1 cellular context compared by ENCODE assay signal in genomic region chr3:122415762-122416654, GRCh38.
TF ChIP-seq lines count a peak whose summit lies in the region.

WDR5B (minus strand) TSS chr3:122416062; CDS start chr3:122415528, 534 bp downstream.

TF ChIP-seq in HepG2, 621 proteins besides CTCF, POLR2A, EP300 and RAD21 (continued from another document and continues in another):
- TF ChIP-seq ZNF562 (CRISPR knock-in tag; IDR thresholded peaks at IDR 0.05; ENCODE audit: borderline replicate concordance) (no peak), CC2D1A (CRISPR knock-in tag; IDR thresholded peaks at IDR 0.05) (no peak), TAF15 (IDR thresholded peaks at IDR 0.05; ENCODE audit: low read depth, low read length, poor library complexity, severe bottlenecking) (no peak), NR3C1 (CRISPR knock-in tag; IDR thresholded peaks at IDR 0.05) (no peak), ZBTB1 (CRISPR knock-in tag; IDR thresholded peaks at IDR 0.05; ENCODE audit: borderline replicate concordance) (no peak), ZNF34 (CRISPR knock-in tag; IDR thresholded peaks at IDR 0.05; ENCODE audit: borderline replicate concordance) (no peak), MAFK (conservative IDR thresholded peaks at IDR 0.05 in 1 of 2, IDR thresholded peaks at IDR 0.05 in 1 of 2; ENCODE audit: low read length in 2 of 2) (no peak), SATB2 (CRISPR knock-in tag; IDR thresholded peaks at IDR 0.05) (no peak), ZFP82 (CRISPR knock-in tag; IDR thresholded peaks at IDR 0.05; ENCODE audit: borderline replicate concordance) (peak; percentile 5; the same call in 1 of the 2 replicates), MTA3 (CRISPR knock-in tag; IDR thresholded peaks at IDR 0.05) (no peak), ZKSCAN1 (IDR thresholded peaks at IDR 0.05; ENCODE audit: low read length) (no peak), SRY (CRISPR knock-in tag; IDR thresholded peaks at IDR 0.05) (no peak), ZNF788 (CRISPR knock-in tag; IDR thresholded peaks at IDR 0.05; ENCODE audit: borderline replicate concordance) (peak; percentile 87; the same call in 1 of the 2 replicates), KAT7 (CRISPR knock-in tag; IDR thresholded peaks at IDR 0.05; ENCODE audit: borderline replicate concordance) (peak; percentile 68; the same call in 1 of the 2 replicates), MZF1 (CRISPR knock-in tag; IDR thresholded peaks at IDR 0.05; ENCODE audit: borderline replicate concordance) (no peak), IKZF5 (CRISPR knock-in tag; IDR thresholded peaks at IDR 0.05) (peak; percentile 77), ZNF766 (CRISPR knock-in tag; IDR thresholded peaks at IDR 0.05; ENCODE audit: borderline replicate concordance) (peak; percentile 83; the same call in 1 of the 2 replicates), SP4 (CRISPR knock-in tag; IDR thresholded peaks at IDR 0.05) (peak; percentile 26; the same call in 1 of the 2 replicates), RNF219 (CRISPR knock-in tag; IDR thresholded peaks at IDR 0.05) (no peak), DBP (CRISPR knock-in tag; IDR thresholded peaks at IDR 0.05; ENCODE audit: not compliant biosample characterization) (peak; percentile 83), ZBTB20 (CRISPR knock-in tag; IDR thresholded peaks at IDR 0.05; ENCODE audit: borderline replicate concordance, low read depth) (0 out of 2 replicates have a peak, but pooled peaks have one; percentile 12), ARNTL (CRISPR knock-in tag; IDR thresholded peaks at IDR 0.05) (peak; percentile 55; the same call in 1 of the 2 replicates), RNF2 (conservative IDR thresholded peaks at IDR 0.05; ENCODE audit: low read depth) (no peak), ZBTB7A (CRISPR knock-in tag; IDR thresholded peaks at IDR 0.05) (no peak), RELA (CRISPR knock-in tag; IDR thresholded peaks at IDR 0.05) (no peak), HDAC6 (IDR thresholded peaks at IDR 0.05; ENCODE audit: low read depth, low read length) (no peak), U2AF1 (optimal IDR thresholded peaks at IDR 0.05; ENCODE audit: low read depth, low read length) (no peak), PAX8 (CRISPR knock-in tag; IDR thresholded peaks at IDR 0.05; ENCODE audit: borderline replicate concordance) (no peak), ELF4 (CRISPR knock-in tag; IDR thresholded peaks at IDR 0.05; ENCODE audit: borderline replicate concordance) (peak; percentile 91), NFYB (CRISPR knock-in tag; IDR thresholded peaks at IDR 0.05) (peak; percentile 79), SIX1 (CRISPR knock-in tag; IDR thresholded peaks at IDR 0.05; ENCODE audit: borderline replicate concordance) (no peak), ZMYM2 (CRISPR knock-in tag; IDR thresholded peaks at IDR 0.05) (no peak), ZBTB43 (CRISPR knock-in tag; conservative IDR thresholded peaks at IDR 0.05) (peak; percentile 49; the same call in 1 of the 2 replicates), PRDM4 (CRISPR knock-in tag; IDR thresholded peaks at IDR 0.05; ENCODE audit: borderline replicate concordance) (no peak), KLF15 (CRISPR knock-in tag; IDR thresholded peaks at IDR 0.05; ENCODE audit: borderline replicate concordance) (no peak), GTF3A (CRISPR knock-in tag; conservative IDR thresholded peaks at IDR 0.05) (no peak), SMAD3 (CRISPR knock-in tag; IDR thresholded peaks at IDR 0.05) (0 out of 2 replicates have a peak, but pooled peaks have one; percentile 55), ZBTB25 (CRISPR knock-in tag; IDR thresholded peaks at IDR 0.05) (no peak), ZNF350 (CRISPR knock-in tag; IDR thresholded peaks at IDR 0.05; ENCODE audit: borderline replicate concordance, low read depth) (peak; percentile 91), BORCS8-MEF2B (CRISPR knock-in tag; IDR thresholded peaks at IDR 0.05) (no peak), HIC2 (CRISPR knock-in tag; IDR thresholded peaks at IDR 0.05; ENCODE audit: low read depth) (no peak), ZNF609 (CRISPR knock-in tag; IDR thresholded peaks at IDR 0.05; ENCODE audit: borderline replicate concordance) (no peak), YEATS2 (CRISPR knock-in tag; IDR thresholded peaks at IDR 0.05; ENCODE audit: borderline replicate concordance) (peak; percentile 97)
